Comparison of ENCODE assay signal across 17 cellular contexts in the genomic region with DNA sequence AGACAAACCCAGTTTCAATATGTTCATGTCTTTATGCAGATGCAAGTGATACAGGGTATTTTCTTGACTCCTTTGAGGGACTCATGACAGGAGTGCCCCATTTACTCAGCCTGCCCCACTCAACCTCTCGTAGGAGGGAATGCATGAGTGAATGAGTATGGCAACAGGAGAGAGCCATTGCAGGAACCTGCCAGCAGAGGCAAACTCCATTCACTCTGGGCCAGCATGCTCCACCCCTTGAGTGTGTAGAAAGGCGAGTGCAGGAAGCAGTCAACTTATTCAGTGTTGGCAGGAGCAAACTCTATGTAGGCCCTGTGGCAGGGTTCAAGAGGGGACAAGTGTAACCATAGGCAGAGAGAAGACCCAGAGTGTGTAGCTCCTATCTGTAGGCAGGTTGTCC.
"Had no signal": no experiment of that assay in that cellular context is flagged by ENCODE, and none has a peak within 500 bp of the region (broad histone marks: within the 10 kb centered on the region; RNA-seq: fewer than 3 reads in every experiment).

No MANE protein-coding gene starts in this region.

- H3K9me3 ChIP-seq: thoracic aorta, transverse colon had no signal

- H3K27me3 ChIP-seq: heart left ventricle, sigmoid colon, stomach, transverse colon had no signal

- H3K27ac ChIP-seq: coronary artery, heart left ventricle, sigmoid colon, skin epidermis, stomach, thoracic aorta, transverse colon had no signal

- H3K36me3 ChIP-seq: heart left ventricle, sigmoid colon, stomach, thoracic aorta, transverse colon had no signal

- DNase-seq: effector CD4-positive, alpha-beta T cell; heart left ventricle; hippocampal formation; kidney glomerular epithelial cell; mammary epithelial cell; naive thymus-derived CD4-positive, alpha-beta T cell; posterior cingulate gyrus; sigmoid colon; stimulated activated CD4-positive, alpha-beta T cell treated with anti-CD3 and anti-CD28 coated beads, Interleukin-2, amount 100 ng/mL, for 24 hours; stimulated activated CD4-positive, alpha-beta T cell treated with anti-CD3 and anti-CD28 coated beads, Interleukin-4, amount 100 ng/mL, for 4 hours; stimulated activated naive CD4-positive, alpha-beta T cell; stomach; substantia nigra; transverse colon had no signal

- H3K4me1 ChIP-seq: heart left ventricle, sigmoid colon, stomach, transverse colon had no signal

- H3K4me3 ChIP-seq: coronary artery, heart left ventricle, sigmoid colon, skin epidermis, stomach, thoracic aorta, transverse colon had no signal
